Comparison of ENCODE assay signal across 14 cellular contexts in the genomic region with DNA sequence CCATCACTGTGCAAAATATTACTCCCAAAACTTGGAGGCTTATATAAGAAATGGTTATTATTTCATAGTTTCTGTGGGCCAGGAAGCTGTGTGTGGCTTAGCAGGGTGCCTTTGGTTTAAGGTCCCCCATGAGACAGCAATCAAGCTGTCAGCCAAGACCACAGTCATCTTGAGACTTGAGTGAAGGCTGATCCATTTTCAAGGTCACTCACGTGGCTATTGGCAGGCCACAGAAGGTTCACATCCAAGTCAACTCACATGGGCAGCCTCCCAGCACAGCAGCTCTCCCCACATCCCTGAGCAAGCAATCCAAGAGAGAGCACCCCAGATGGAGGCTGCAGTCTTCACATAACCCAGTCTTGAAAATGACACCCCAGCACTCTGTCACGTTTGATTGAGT.
DNase-seq lines count a peak whose midpoint lies in the region; ATAC-seq, FAIRE-seq and TF ChIP-seq lines count a peak whose summit lies in the region.
"Had no signal": no experiment of that assay in that cellular context is flagged by ENCODE, and none has a peak within 500 bp of the region (broad histone marks: within the 10 kb centered on the region; RNA-seq: fewer than 3 reads in every experiment).

No MANE protein-coding gene starts in this region.

- H3K27ac Mint-ChIP-seq in stimulated activated effector memory CD8-positive, alpha-beta T cell treated with anti-CD3 and anti-CD28 coated beads, Interleukin-12 subunit alpha, Interleukin-12 subunit beta, amount 100 ng/mL, for 72 hours, result no peak overlapping the region
- H3K27ac Mint-ChIP-seq: activated CD8-positive, alpha-beta T cell treated with anti-CD3 and anti-CD28 coated beads, Interleukin-2, amount 10 ng/mL, durations not matched to agents 7 days and 5 days; memory B cell had no signal

- no peak for FAIRE-seq in D721Med (lab: Jason Lieb, UNC)

- no peak for TF ChIP-seq CTCF in D721Med (IDR thresholded peaks at IDR 0.05; ENCODE audit: insufficient read depth, missing control alignments)

- ATAC-seq in GM21786 (IDR thresholded peaks at IDR 0.05; ENCODE audit: unreplicated experiment) (peak; percentile 32), HG03442 (IDR thresholded peaks at IDR 0.05; ENCODE audit: unreplicated experiment) (peak; percentile 41), esophagus mucosa (no peak)
- peak; percentile 25 for ATAC-seq in stimulated activated effector memory CD8-positive, alpha-beta T cell treated with anti-CD3 and anti-CD28 coated beads, Interleukin-12 subunit alpha, Interleukin-12 subunit beta, amount 100 ng/mL, for 72 hours
- ATAC-seq: activated CD8-positive, alpha-beta T cell treated with anti-CD3 and anti-CD28 coated beads, Interleukin-2, amount 10 ng/mL, durations not matched to agents 7 days and 5 days had no signal

- no peaks in the 10 kb centered on the region for H3K4me1 Mint-ChIP-seq in stimulated activated effector memory CD8-positive, alpha-beta T cell treated with anti-CD3 and anti-CD28 coated beads, Interleukin-12 subunit alpha, Interleukin-12 subunit beta, amount 100 ng/mL, for 72 hours

- H3K4me3 Mint-ChIP-seq in stimulated activated effector memory CD8-positive, alpha-beta T cell treated with anti-CD3 and anti-CD28 coated beads, Interleukin-12 subunit alpha, Interleukin-12 subunit beta, amount 100 ng/mL, for 72 hours, result no peak overlapping the region
- H3K4me3 Mint-ChIP-seq: activated CD8-positive, alpha-beta T cell treated with anti-CD3 and anti-CD28 coated beads, Interleukin-2, amount 10 ng/mL, durations not matched to agents 7 days and 5 days; memory B cell had no signal

- H3K36me3 Mint-ChIP-seq in stimulated activated effector memory CD8-positive, alpha-beta T cell treated with anti-CD3 and anti-CD28 coated beads, Interleukin-12 subunit alpha, Interleukin-12 subunit beta, amount 100 ng/mL, for 72 hours, result no peaks in the 10 kb centered on the region
- H3K36me3 Mint-ChIP-seq: memory B cell had no signal

- H3K9me3 Mint-ChIP-seq in stimulated activated effector memory CD8-positive, alpha-beta T cell treated with anti-CD3 and anti-CD28 coated beads, Interleukin-12 subunit alpha, Interleukin-12 subunit beta, amount 100 ng/mL, for 72 hours, result peaks cover 7% of the 10 kb centered on the region
- H3K9me3 Mint-ChIP-seq: memory B cell had no signal

- peak; percentile 41 for DNase-seq in NK-92 treated with Interleukin-12 subunit alpha and Interleukin-12 subunit beta, amount 100 ng/mL, for 24 hours (lab: John Stamatoyannopoulos, UW)
- DNase-seq in NK-92 (lab: John Stamatoyannopoulos, UW; ENCODE audit: unreplicated experiment) (no peak), DMS53 treated with DMSO at 0.1 percent for 48 hours (lab: John Stamatoyannopoulos, UW; ENCODE audit: unreplicated experiment) (no peak), D721Med (ENCODE audit: insufficient read length, low spot score) (no peak)
- DNase-seq in stimulated activated effector memory CD8-positive, alpha-beta T cell treated with anti-CD3 and anti-CD28 coated beads, Interleukin-12 subunit alpha, Interleukin-12 subunit beta, amount 100 ng/mL, for 72 hours (ENCODE audit: low spot score in 2 of 2), result no peak
- DNase-seq: activated CD8-positive, alpha-beta T cell treated with anti-CD3 and anti-CD28 coated beads, Interleukin-2, amount 10 ng/mL, durations not matched to agents 7 days and 5 days; activated naive CD4-positive, alpha-beta T cell treated with anti-CD3 and anti-CD28 coated beads, Interleukin-2, amount 50 U/mL, for 16 hours; cerebellar nuclear complex; NCI-H2171; stimulated activated CD4-positive, alpha-beta T cell treated with anti-CD3 and anti-CD28 coated beads, Interleukin-4, amount 100 ng/mL, for 1 hour had no signal
